In the genomic region with DNA sequence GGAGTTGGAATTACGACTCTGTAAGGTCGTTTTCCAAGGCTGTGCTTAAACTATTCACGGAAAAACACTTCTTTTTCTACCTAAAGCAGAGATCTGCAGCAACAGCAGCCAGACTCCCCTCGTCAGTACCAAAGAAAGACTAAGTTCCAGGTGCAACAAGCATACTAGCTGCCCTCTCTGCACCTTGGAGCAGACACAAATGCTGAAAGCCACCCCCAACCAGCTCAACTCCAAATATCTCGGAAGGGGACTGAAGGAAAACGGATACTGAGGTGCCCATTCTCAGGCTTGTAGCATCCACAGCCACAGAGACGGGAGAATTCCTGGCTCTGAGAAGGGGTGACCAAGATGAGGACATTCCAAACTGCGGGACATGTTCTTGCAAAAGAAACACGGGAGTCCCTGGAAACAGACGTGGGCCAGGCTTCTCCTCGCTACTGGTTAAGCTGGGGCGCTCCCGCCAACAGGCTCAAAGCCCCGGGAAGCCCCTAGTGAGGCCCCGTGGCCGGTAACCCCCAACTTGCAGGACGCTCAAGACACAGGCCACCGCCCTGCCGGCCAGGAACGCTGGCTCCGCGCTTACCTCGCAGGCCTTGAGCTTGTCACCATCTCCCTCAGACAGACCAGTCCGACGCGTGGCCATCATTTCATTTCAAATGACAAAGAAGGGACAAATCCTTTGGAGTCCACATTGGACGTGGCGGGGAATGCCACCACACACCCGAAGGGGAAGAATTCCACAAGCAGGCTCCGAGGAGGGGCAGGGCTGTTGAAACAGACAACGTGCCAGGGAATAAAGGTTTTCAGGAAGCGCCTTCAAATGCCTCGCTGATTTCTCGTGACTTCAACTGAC, we compare ENCODE assay signal across 8 cellular contexts. TPM values are rescaled to one million over a fixed set of nuclear protein-coding genes. Genes with fewer than 3 reads are reported as not detected.
DNase-seq lines count a peak whose midpoint lies in the region; ATAC-seq, FAIRE-seq and TF ChIP-seq lines count a peak whose summit lies in the region.

No MANE protein-coding gene starts in this region.

- peak overlapping the region; percentile 81 for H3K4me3 ChIP-seq in AG04450 (ENCODE audit: low read depth, low read length)
- H3K4me3 ChIP-seq in HFF-Myc (replicated peaks; ENCODE audit: low read depth, low read length), result peak overlapping the region; percentile 78

- POLR2A ChIA-PET in AG04450 (lab: Yijun Ruan, JAX), result interaction anchor here (0.6 kb wide), 1 partner anchor 298 kb away, joined by 3 read pairs; no protein-coding TSS in a partner anchor

- peak overlapping the region in 3 of 5 experiments; percentile 96 to 99 (median 97) for H3K27ac Mint-ChIP-seq in brain
- H3K27ac Mint-ChIP-seq in stimulated activated naive B cell treated with anti-CD40 and anti-IgM and Interleukin-4, amounts not matched to agents 10 μg/mL and 1 μg/mL and 100 μg/mL, for 72 hours, result peak overlapping the region; percentile 1

- DNase-seq in AG04450 (ENCODE audit: low read depth, low spot score), result no peak
- no peak for DNase-seq in HFF-Myc (ENCODE audit: extremely low read depth, low read depth)
- DNase-seq in kidney tubule cell (ENCODE audit: low spot score), result peak; percentile 43
- DNase-seq in stimulated activated naive B cell treated with anti-CD40 and anti-IgM and Interleukin-4, amounts not matched to agents 10 μg/mL and 1 μg/mL and 100 μg/mL, for 72 hours, result no peak
- DNase-seq in DMS79 treated with DMSO at 0.1 percent for 48 hours (lab: John Stamatoyannopoulos, UW), result no peak
- DNase-seq in RCC 7860 (ENCODE audit: low spot score), result no peak

- CTCF ChIA-PET in AG04450 (lab: Charles Lee), result interaction anchor here (1.0 to 1.8 kb wide), 2 partner anchors 79 to 360 kb away, joined by 3 to 6 read pairs; no protein-coding TSS in a partner anchor

- H3K36me3 Mint-ChIP-seq in brain, result peaks cover 19% of the 10 kb centered on the region
- H3K36me3 Mint-ChIP-seq in stimulated activated naive B cell treated with anti-CD40 and anti-IgM and Interleukin-4, amounts not matched to agents 10 μg/mL and 1 μg/mL and 100 μg/mL, for 72 hours, result no peaks in the 10 kb centered on the region

- H3K27me3 ChIP-seq in AG04450 (ENCODE audit: control insufficient read depth, insufficient read depth, low read length), result no peaks in the 10 kb centered on the region

- H3K9me3 ChIP-seq in AG04450 (ENCODE audit: control insufficient read depth, insufficient read depth, low read length), result no peaks in the 10 kb centered on the region; the same call in 1 of the 2 replicates

- no peak for ATAC-seq in stimulated activated naive B cell treated with anti-CD40 and anti-IgM and Interleukin-4, amounts not matched to agents 10 μg/mL and 1 μg/mL and 100 μg/mL, for 72 hours (replicated peaks)
- ATAC-seq in HG02642 (IDR thresholded peaks at IDR 0.05; ENCODE audit: poor library complexity, unreplicated experiment), result no peak

- no peak overlapping the region for H3K4me3 Mint-ChIP-seq in brain
- H3K4me3 Mint-ChIP-seq in stimulated activated naive B cell treated with anti-CD40 and anti-IgM and Interleukin-4, amounts not matched to agents 10 μg/mL and 1 μg/mL and 100 μg/mL, for 72 hours, result peak overlapping the region; percentile 75 to 81

- no peak for FAIRE-seq in RCC 7860 (lab: Jason Lieb, UNC)

- H3K4me1 Mint-ChIP-seq in brain, result peaks cover 22% of the 10 kb centered on the region
- peaks cover 2 to 21% of the 10 kb centered on the region in 2 donors for H3K4me1 Mint-ChIP-seq in stimulated activated naive B cell treated with anti-CD40 and anti-IgM and Interleukin-4, amounts not matched to agents 10 μg/mL and 1 μg/mL and 100 μg/mL, for 72 hours

- H3K27ac ChIP-seq in AG04450 (ENCODE audit: low read depth, low read length), result peak overlapping the region; percentile 68

- TF ChIP-seq CTCF in AG04450 (IDR thresholded peaks at IDR 0.05; ENCODE audit: low read depth, low read length), result no peak
- TF ChIP-seq CTCF in HFF-Myc (IDR thresholded peaks at IDR 0.05; ENCODE audit: low read depth, low read length, missing control alignments), result no peak
- no peak for TF ChIP-seq CTCF in brain (conservative IDR thresholded peaks at IDR 0.05)

- no peaks in the 10 kb centered on the region for H3K9me3 Mint-ChIP-seq in brain
- no peaks in the 10 kb centered on the region for H3K9me3 Mint-ChIP-seq in stimulated activated naive B cell treated with anti-CD40 and anti-IgM and Interleukin-4, amounts not matched to agents 10 μg/mL and 1 μg/mL and 100 μg/mL, for 72 hours

- peaks cover 7% of the 10 kb centered on the region for H3K27me3 Mint-ChIP-seq in brain
- peaks cover 0 to 21% of the 10 kb centered on the region in 2 donors for H3K27me3 Mint-ChIP-seq in stimulated activated naive B cell treated with anti-CD40 and anti-IgM and Interleukin-4, amounts not matched to agents 10 μg/mL and 1 μg/mL and 100 μg/mL, for 72 hours

RNA-seq across cellular contexts. Expression of a gene that starts 2.2 kb away (rescaled TPM):
- polyA plus RNA-seq in AG04450 (2011; rRNA removed) (93.1 and 126 TPM in 2 replicates), brain (ENCODE audit: insufficient read depth, low read depth, low replicate concordance) (48.1 TPM)
- 126 and 169 TPM in 2 replicates for polyA minus RNA-seq in AG04450 (2011; rRNA and poly(A)+ RNA removed)

Comparison
In these comparisons a context has a peak if more than half of its experiments do, and no peak if none do; other contexts are left out.
1. H3K4me3 Mint-ChIP-seq: peak in stimulated activated naive B cell treated with anti-CD40 and anti-IgM and Interleukin-4, amounts not matched to agents 10 μg/mL and 1 μg/mL and 100 μg/mL, for 72 hours (2 of 2); none in brain (0 of 5).